In the genomic region with DNA sequence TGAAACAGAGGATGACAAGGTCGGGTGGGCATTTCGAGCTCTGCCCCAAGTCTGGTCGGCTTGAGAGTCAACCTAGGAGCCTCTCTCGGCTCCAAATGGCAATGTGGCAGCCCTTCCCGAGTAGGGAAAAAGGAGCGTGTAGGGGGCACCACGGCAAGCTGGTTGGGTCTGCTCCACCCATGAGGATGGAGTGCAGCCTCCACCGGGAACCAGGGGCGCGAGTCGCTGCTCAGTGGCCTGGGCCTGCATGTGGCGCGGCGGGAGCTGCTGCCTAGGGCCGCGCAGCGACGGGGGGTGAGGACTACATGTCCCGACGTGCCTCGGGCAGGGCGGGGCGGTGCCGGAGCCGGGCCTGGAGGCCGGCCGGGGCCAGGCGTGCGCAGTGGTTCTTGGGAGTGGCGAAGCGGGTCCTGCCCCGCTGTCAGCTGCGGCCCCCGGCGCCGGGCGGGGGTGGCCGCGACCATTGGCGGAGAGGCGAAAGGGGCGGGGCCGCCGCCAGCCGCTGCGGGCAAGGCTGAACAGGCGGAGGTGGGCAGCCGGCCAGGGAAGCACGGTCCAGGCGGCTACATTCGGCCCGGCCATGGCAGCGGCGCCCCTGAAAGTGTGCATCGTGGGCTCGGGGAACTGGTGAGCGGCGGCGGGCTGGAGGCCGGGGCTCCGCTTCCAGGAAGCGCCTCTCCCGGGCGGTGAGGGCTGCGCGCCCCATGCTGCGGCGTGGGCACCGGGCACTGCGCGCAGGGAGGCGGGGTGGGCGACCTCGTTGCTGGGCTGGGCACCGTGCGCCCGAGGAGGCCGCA, we compare ENCODE assay signal across 1 cellular context.
TF ChIP-seq lines count a peak whose summit lies in the region.

Gene GPD1L (plus strand): TSS at position 489 of the 797 bp plus-strand sequence. CDS start 92 bp downstream, at position 581.

TF ChIP-seq in HepG2, 621 proteins besides CTCF, POLR2A, EP300 and RAD21 (continued from another document and continues in another):
- no peak for TF ChIP-seq KAT7 (CRISPR knock-in tag; IDR thresholded peaks at IDR 0.05; ENCODE audit: borderline replicate concordance)
- TF ChIP-seq ESRRA (CRISPR knock-in tag; IDR thresholded peaks at IDR 0.05; ENCODE audit: low read depth) = peak; percentile 45; the same call in 1 of the 2 replicates
- no peak for TF ChIP-seq WIZ (CRISPR knock-in tag; IDR thresholded peaks at IDR 0.05)
- TF ChIP-seq ZNF674 (CRISPR knock-in tag; IDR thresholded peaks at IDR 0.05; ENCODE audit: low read depth) = no peak
- TF ChIP-seq, protein P1, sequence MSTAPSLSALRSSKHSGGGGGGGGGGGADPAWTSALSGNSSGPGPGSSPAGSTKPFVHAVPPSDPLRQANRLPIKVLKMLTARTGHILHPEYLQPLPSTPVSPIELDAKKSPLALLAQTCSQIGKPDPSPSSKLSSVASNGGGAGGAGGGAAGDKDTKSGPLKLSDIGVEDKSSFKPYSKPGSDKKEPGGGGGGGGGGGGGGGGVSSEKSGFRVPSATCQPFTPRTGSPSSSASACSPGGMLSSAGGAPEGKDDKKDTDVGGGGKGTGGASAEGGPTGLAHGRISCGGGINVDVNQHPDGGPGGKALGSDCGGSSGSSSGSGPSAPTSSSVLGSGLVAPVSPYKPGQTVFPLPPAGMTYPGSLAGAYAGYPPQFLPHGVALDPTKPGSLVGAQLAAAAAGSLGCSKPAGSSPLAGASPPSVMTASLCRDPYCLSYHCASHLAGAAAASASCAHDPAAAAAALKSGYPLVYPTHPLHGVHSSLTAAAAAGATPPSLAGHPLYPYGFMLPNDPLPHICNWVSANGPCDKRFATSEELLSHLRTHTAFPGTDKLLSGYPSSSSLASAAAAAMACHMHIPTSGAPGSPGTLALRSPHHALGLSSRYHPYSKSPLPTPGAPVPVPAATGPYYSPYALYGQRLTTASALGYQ (CRISPR knock-in tag; IDR thresholded peaks at IDR 0.05) = 0 out of 2 replicates have a peak, but pooled peaks have one; percentile 31
- TF ChIP-seq ZNF331 (CRISPR knock-in tag; IDR thresholded peaks at IDR 0.05) = peak; percentile 60
- TF ChIP-seq KMT2B (CRISPR knock-in tag; IDR thresholded peaks at IDR 0.05) = peak; percentile 55
- TF ChIP-seq CAMTA2 (CRISPR knock-in tag; IDR thresholded peaks at IDR 0.05; ENCODE audit: borderline replicate concordance) = 0 out of 2 replicates have a peak, but pooled peaks have one; percentile 41
- peak; percentile 47; the same call in 1 of the 2 replicates for TF ChIP-seq ZNF644 (CRISPR knock-in tag; IDR thresholded peaks at IDR 0.05; ENCODE audit: low read depth)
- no peak for TF ChIP-seq NPAS2 (CRISPR knock-in tag; IDR thresholded peaks at IDR 0.05; ENCODE audit: borderline replicate concordance)
- no peak for TF ChIP-seq ZNF879 (CRISPR knock-in tag; IDR thresholded peaks at IDR 0.05)
- TF ChIP-seq BORCS8-MEF2B (CRISPR knock-in tag; IDR thresholded peaks at IDR 0.05) = peak; percentile 46
- no peak for TF ChIP-seq ZNF557 (CRISPR knock-in tag; IDR thresholded peaks at IDR 0.05)
- no peak for TF ChIP-seq KDM1A (CRISPR knock-in tag; IDR thresholded peaks at IDR 0.05)
- TF ChIP-seq STAT6 (CRISPR knock-in tag; IDR thresholded peaks at IDR 0.05; ENCODE audit: borderline replicate concordance) = no peak
- TF ChIP-seq SKI (IDR thresholded peaks at IDR 0.05; ENCODE audit: partially characterized antibody) = peak; percentile 40
- TF ChIP-seq ZFP82 (CRISPR knock-in tag; IDR thresholded peaks at IDR 0.05; ENCODE audit: borderline replicate concordance) = peak; percentile 53; the same call in 1 of the 2 replicates
- TF ChIP-seq, protein P2, sequence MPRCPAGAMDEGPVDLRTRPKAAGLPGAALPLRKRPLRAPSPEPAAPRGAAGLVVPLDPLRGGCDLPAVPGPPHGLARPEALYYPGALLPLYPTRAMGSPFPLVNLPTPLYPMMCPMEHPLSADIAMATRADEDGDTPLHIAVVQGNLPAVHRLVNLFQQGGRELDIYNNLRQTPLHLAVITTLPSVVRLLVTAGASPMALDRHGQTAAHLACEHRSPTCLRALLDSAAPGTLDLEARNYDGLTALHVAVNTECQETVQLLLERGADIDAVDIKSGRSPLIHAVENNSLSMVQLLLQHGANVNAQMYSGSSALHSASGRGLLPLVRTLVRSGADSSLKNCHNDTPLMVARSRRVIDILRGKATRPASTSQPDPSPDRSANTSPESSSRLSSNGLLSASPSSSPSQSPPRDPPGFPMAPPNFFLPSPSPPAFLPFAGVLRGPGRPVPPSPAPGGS (CRISPR knock-in tag; IDR thresholded peaks at IDR 0.05) = no peak
- TF ChIP-seq ZNF451 (CRISPR knock-in tag; IDR thresholded peaks at IDR 0.05) = peak; percentile 64; the same call in 1 of the 2 replicates
- TF ChIP-seq AKAP8 (CRISPR knock-in tag; IDR thresholded peaks at IDR 0.05) = peak; percentile 79; the same call in 1 of the 2 replicates
- no peak for TF ChIP-seq ZNF337 (CRISPR knock-in tag; IDR thresholded peaks at IDR 0.05; ENCODE audit: borderline replicate concordance, low read depth)
- TF ChIP-seq ZNF281 (CRISPR knock-in tag; IDR thresholded peaks at IDR 0.05; ENCODE audit: borderline replicate concordance) = no peak
- no peak for TF ChIP-seq TRIM22 (IDR thresholded peaks at IDR 0.05)
- TF ChIP-seq SETDB1 (CRISPR knock-in tag; IDR thresholded peaks at IDR 0.05; ENCODE audit: borderline replicate concordance) = no peak
- no peak; the same call in 1 of the 2 replicates for TF ChIP-seq THRA (CRISPR knock-in tag; IDR thresholded peaks at IDR 0.05; ENCODE audit: borderline replicate concordance)
- no peak for TF ChIP-seq SMYD3 (CRISPR knock-in tag; IDR thresholded peaks at IDR 0.05)
- no peak for TF ChIP-seq TCF7L2 (IDR thresholded peaks at IDR 0.05; ENCODE audit: low read depth, low read length)
- no peak for TF ChIP-seq KLF11 (CRISPR knock-in tag; IDR thresholded peaks at IDR 0.05)
- TF ChIP-seq ZFP1 (CRISPR knock-in tag; IDR thresholded peaks at IDR 0.05) = no peak
- TF ChIP-seq JUN (CRISPR knock-in tag; IDR thresholded peaks at IDR 0.05) = 0 out of 2 replicates have a peak, but pooled peaks have one; percentile 39
- TF ChIP-seq TBP (CRISPR knock-in tag; IDR thresholded peaks at IDR 0.05) = no peak
- TF ChIP-seq ZNF878 (CRISPR knock-in tag; IDR thresholded peaks at IDR 0.05) = no peak
- no peak for TF ChIP-seq ZNF615 (CRISPR knock-in tag; IDR thresholded peaks at IDR 0.05; ENCODE audit: borderline replicate concordance)
- TF ChIP-seq NKX3-1 (CRISPR knock-in tag; IDR thresholded peaks at IDR 0.05) = peak; percentile 47; the same call in 1 of the 2 replicates
- no peak for TF ChIP-seq RBM22 (optimal IDR thresholded peaks at IDR 0.05; ENCODE audit: low read length)
- peak; percentile 73; the same call in 1 of the 2 replicates for TF ChIP-seq HINFP (CRISPR knock-in tag; IDR thresholded peaks at IDR 0.05; ENCODE audit: low read depth)
- TF ChIP-seq, protein P3, sequence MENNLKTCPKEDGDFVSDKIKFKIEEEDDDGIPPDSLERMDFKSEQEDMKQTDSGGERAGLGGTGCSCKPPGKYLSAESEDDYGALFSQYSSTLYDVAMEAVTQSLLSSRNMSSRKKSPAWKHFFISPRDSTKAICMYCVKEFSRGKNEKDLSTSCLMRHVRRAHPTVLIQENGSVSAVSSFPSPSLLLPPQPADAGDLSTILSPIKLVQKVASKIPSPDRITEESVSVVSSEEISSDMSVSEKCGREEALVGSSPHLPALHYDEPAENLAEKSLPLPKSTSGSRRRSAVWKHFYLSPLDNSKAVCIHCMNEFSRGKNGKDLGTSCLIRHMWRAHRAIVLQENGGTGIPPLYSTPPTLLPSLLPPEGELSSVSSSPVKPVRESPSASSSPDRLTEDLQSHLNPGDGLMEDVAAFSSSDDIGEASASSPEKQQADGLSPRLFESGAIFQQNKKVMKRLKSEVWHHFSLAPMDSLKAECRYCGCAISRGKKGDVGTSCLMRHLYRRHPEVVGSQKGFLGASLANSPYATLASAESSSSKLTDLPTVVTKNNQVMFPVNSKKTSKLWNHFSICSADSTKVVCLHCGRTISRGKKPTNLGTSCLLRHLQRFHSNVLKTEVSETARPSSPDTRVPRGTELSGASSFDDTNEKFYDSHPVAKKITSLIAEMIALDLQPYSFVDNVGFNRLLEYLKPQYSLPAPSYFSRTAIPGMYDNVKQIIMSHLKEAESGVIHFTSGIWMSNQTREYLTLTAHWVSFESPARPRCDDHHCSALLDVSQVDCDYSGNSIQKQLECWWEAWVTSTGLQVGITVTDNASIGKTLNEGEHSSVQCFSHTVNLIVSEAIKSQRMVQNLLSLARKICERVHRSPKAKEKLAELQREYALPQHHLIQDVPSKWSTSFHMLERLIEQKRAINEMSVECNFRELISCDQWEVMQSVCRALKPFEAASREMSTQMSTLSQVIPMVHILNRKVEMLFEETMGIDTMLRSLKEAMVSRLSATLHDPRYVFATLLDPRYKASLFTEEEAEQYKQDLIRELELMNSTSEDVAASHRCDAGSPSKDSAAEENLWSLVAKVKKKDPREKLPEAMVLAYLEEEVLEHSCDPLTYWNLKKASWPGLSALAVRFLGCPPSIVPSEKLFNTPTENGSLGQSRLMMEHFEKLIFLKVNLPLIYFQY (CRISPR knock-in tag; IDR thresholded peaks at IDR 0.05; ENCODE audit: borderline replicate concordance) = peak; percentile 70
- 0 out of 2 replicates have a peak, but pooled peaks have one; percentile 45 for TF ChIP-seq ZNF746 (CRISPR knock-in tag; IDR thresholded peaks at IDR 0.05)
- TF ChIP-seq ZNF530 (CRISPR knock-in tag; IDR thresholded peaks at IDR 0.05; ENCODE audit: low read depth) = no peak
- TF ChIP-seq TARDBP (CRISPR knock-in tag; IDR thresholded peaks at IDR 0.05) = peak; percentile 42; the same call in 1 of the 2 replicates
- TF ChIP-seq ZNF230 (CRISPR knock-in tag; IDR thresholded peaks at IDR 0.05) = no peak
- no peak for TF ChIP-seq CENPX (CRISPR knock-in tag; IDR thresholded peaks at IDR 0.05)
- TF ChIP-seq SUZ12 (IDR thresholded peaks at IDR 0.05; ENCODE audit: low read depth, low read length) = peak; percentile 73
- TF ChIP-seq ZSCAN20 (CRISPR knock-in tag; IDR thresholded peaks at IDR 0.05; ENCODE audit: borderline replicate concordance) = peak; percentile 26; the same call in 1 of the 2 replicates
- TF ChIP-seq YEATS4 (CRISPR knock-in tag; IDR thresholded peaks at IDR 0.05; ENCODE audit: borderline replicate concordance) = peak; percentile 72
- TF ChIP-seq ZNF160 (CRISPR knock-in tag; IDR thresholded peaks at IDR 0.05) = no peak
